ENCODE assay signal across 23 cellular contexts in the genomic region with DNA sequence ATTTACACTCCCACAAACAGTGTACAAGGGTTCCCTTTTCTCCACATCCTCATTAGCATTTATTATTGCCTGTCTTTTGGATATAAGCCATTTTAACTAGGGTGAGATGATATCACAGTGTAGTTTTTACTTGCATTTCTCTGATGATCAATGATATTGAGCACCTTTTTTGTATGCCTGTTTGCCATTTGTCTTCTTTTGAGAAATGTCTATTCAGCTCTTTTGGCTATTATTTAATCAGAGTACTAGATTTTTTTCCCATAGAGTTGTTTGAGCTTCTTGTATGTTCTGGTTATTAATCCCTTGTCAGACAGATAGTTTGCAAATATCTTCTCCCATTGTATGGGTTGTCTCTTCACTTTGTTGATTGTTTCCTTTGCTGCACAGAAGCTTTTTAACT.
"Had no signal": no experiment of that assay in that cellular context is flagged by ENCODE, and none has a peak within 500 bp of the region (broad histone marks: within the 10 kb centered on the region; RNA-seq: fewer than 3 reads in every experiment).

No MANE protein-coding gene starts in this region.

- H3K27ac ChIP-seq: coronary artery, dorsolateral prefrontal cortex, esophagus muscularis mucosa, foreskin keratinocyte, heart left ventricle, hepatocyte, left lung, lower lobe of right lung had no signal

- H3K4me1 ChIP-seq: esophagus muscularis mucosa, foreskin keratinocyte, heart left ventricle, left lung, lower lobe of right lung had no signal

- H2AFZ ChIP-seq: hepatocyte had no signal

- H3K4me3 ChIP-seq: coronary artery, dorsolateral prefrontal cortex, esophagus muscularis mucosa, heart left ventricle, hepatocyte, left lung, lower lobe of right lung, mucosa of descending colon had no signal

- H3K4me1 Mint-ChIP-seq: immature natural killer cell, mesothelial cell of epicardium, naive B cell had no signal

- DNase-seq: dermis blood vessel endothelial cell; dorsolateral prefrontal cortex; effector CD4-positive, alpha-beta T cell; effector memory CD4-positive, alpha-beta T cell; foreskin keratinocyte; heart left ventricle; hypothalamus; immature natural killer cell; islet precursor cell; kidney; kidney glomerular epithelial cell; left lung; left ventricle myocardium superior; lower lobe of right lung; mesenchymal stem cell; mucosa of descending colon; naive B cell had no signal

- H3K27ac Mint-ChIP-seq: immature natural killer cell, mesothelial cell of epicardium, naive B cell had no signal

- FAIRE-seq: endothelial cell of umbilical vein, frontal cortex, kidney had no signal

- ATAC-seq: foreskin keratinocyte, heart left ventricle, left lung, left ventricle myocardium superior, lower lobe of right lung, mucosa of descending colon had no signal

- H3K36me3 ChIP-seq: esophagus muscularis mucosa, heart left ventricle, left lung, lower lobe of right lung had no signal

- H3K27me3 ChIP-seq: esophagus muscularis mucosa, foreskin keratinocyte, heart left ventricle, hepatocyte, left lung had no signal

- H3K36me3 Mint-ChIP-seq: immature natural killer cell, mesothelial cell of epicardium, naive B cell had no signal

- H3K9me3 ChIP-seq: esophagus muscularis mucosa, heart left ventricle, left lung, lower lobe of right lung, mucosa of descending colon had no signal

- H3K4me2 ChIP-seq: hepatocyte had no signal

- H3K4me3 Mint-ChIP-seq: immature natural killer cell, mesothelial cell of epicardium, naive B cell had no signal
